ENCODE assay signal across 9 cellular contexts in genomic region chr17:28317965-28318758, GRCh38. TPM values are rescaled to one million over a fixed set of nuclear protein-coding genes. Genes with fewer than 3 reads are reported as not detected.
DNase-seq lines count a peak whose midpoint lies in the region; ATAC-seq, FAIRE-seq and TF ChIP-seq lines count a peak whose summit lies in the region.
"Had no signal": no experiment of that assay in that cellular context is flagged by ENCODE, and none has a peak within 500 bp of the region (broad histone marks: within the 10 kb centered on the region; RNA-seq: fewer than 3 reads in every experiment).

No MANE protein-coding gene starts in this region.

- H3K27ac ChIP-seq in WERI-Rb-1: peak overlapping the region; percentile 95
- H3K27ac ChIP-seq in right atrium auricular region: no peak overlapping the region
- H3K27ac ChIP-seq in spleen: peak overlapping the region in 4 of 8 donors; percentile 50 to 73 (median 68)

- ATAC-seq in HG03064 (IDR thresholded peaks at IDR 0.05; ENCODE audit: low read depth, unreplicated experiment) (peak; percentile 6), HG02981 (IDR thresholded peaks at IDR 0.05; ENCODE audit: unreplicated experiment) (no peak)

- H3K4me3 ChIP-seq in WERI-Rb-1 (ENCODE audit: low read depth, low read length): peak overlapping the region; percentile 99
- H3K4me3 ChIP-seq in right atrium auricular region: peak overlapping the region; percentile 55 to 64
- H3K4me3 ChIP-seq in spleen: peak overlapping the region; percentile 64 to 89 (median 74)

- H3K4me1 ChIP-seq in right atrium auricular region (peaks cover 0 to 18% of the 10 kb centered on the region in 2 donors), spleen (peaks cover 11 to 27% (median 21%) of the 10 kb centered on the region in 6 donors)

- H3K27me3 ChIP-seq in WERI-Rb-1 (ENCODE audit: insufficient read depth, low read depth, severe bottlenecking): no peaks in the 10 kb centered on the region
- H3K27me3 ChIP-seq in right atrium auricular region: no peaks in the 10 kb centered on the region
- peaks cover 0 to 4% (median 0%) of the 10 kb centered on the region in 7 donors for H3K27me3 ChIP-seq in spleen (replicated peaks in 1 of 7)

- peaks cover 12% of the 10 kb centered on the region for H3K27me3 Mint-ChIP-seq in T-helper 1 cell treated with Interleukin-12 subunit alpha and Interleukin-12 subunit beta and Interleukin-4 antibody, amounts not matched to agents 30 μg/mL and 1 μg/mL, for 36 hours (ENCODE audit: low read depth)

- peak overlapping the region; percentile 93 for H3K4me3 Mint-ChIP-seq in T-helper 1 cell treated with Interleukin-12 subunit alpha and Interleukin-12 subunit beta and Interleukin-4 antibody, amounts not matched to agents 30 μg/mL and 1 μg/mL, for 36 hours

- 11 to 17% (median 16%) methylated on average over 39 to 40 of the region's 40 CpGs for WGBS in spleen, 5 donors

- no peak for FAIRE-seq in frontal cortex (lab: Jason Lieb, UNC)
- FAIRE-seq: colon had no signal

- intact Hi-C loops in spleen (cut with DNase I; ENCODE audit: low total_unique reads): no loop called here

- peaks cover 3% of the 10 kb centered on the region for H3K36me3 Mint-ChIP-seq in T-helper 1 cell treated with Interleukin-12 subunit alpha and Interleukin-12 subunit beta and Interleukin-4 antibody, amounts not matched to agents 30 μg/mL and 1 μg/mL, for 36 hours (ENCODE audit: low read depth)

- no peaks in the 10 kb centered on the region for H3K9me3 Mint-ChIP-seq in T-helper 1 cell treated with Interleukin-12 subunit alpha and Interleukin-12 subunit beta and Interleukin-4 antibody, amounts not matched to agents 30 μg/mL and 1 μg/mL, for 36 hours

- peaks cover 33% of the 10 kb centered on the region for H3K4me1 Mint-ChIP-seq in T-helper 1 cell treated with Interleukin-12 subunit alpha and Interleukin-12 subunit beta and Interleukin-4 antibody, amounts not matched to agents 30 μg/mL and 1 μg/mL, for 36 hours (ENCODE audit: low read depth)

- H3K9me3 ChIP-seq in WERI-Rb-1 (ENCODE audit: severe bottlenecking): no peaks in the 10 kb centered on the region
- H3K9me3 ChIP-seq in right atrium auricular region: no peaks in the 10 kb centered on the region
- no peaks in the 10 kb centered on the region for H3K9me3 ChIP-seq in spleen

- TF ChIP-seq POLR2A in spleen (IDR thresholded peaks at IDR 0.05): no peak

- no peak for TF ChIP-seq CTCF in WERI-Rb-1 (IDR thresholded peaks at IDR 0.05; ENCODE audit: low read depth, low read length)
- TF ChIP-seq CTCF in right atrium auricular region (IDR thresholded peaks at IDR 0.05): no peak
- no peak for TF ChIP-seq CTCF in spleen (IDR thresholded peaks at IDR 0.05 in 8 of 11, conservative IDR thresholded peaks at IDR 0.05 in 3 of 11)

- H3K27ac Mint-ChIP-seq in T-helper 1 cell treated with Interleukin-12 subunit alpha and Interleukin-12 subunit beta and Interleukin-4 antibody, amounts not matched to agents 30 μg/mL and 1 μg/mL, for 36 hours: peak overlapping the region; percentile 93

- H3K36me3 ChIP-seq in WERI-Rb-1 (peaks cover 34% of the 10 kb centered on the region), right atrium auricular region (no peaks in the 10 kb centered on the region), spleen (no peaks in the 10 kb centered on the region)

- DNase-seq in T-helper 1 cell: no peak
- DNase-seq in WERI-Rb-1: no peak
- no peak for DNase-seq in right atrium auricular region (ENCODE audit: low spot score)
- DNase-seq in spleen: peak; percentile 85
- no peak for DNase-seq in frontal cortex (ENCODE audit: low spot score in 2 of 2)

RNA-seq across cellular contexts. Expression of gene TMEM97, which starts 0.8 kb away (rescaled TPM):
- 1 to 10 TPM; 3.2 to 3.4 TPM for total RNA-seq in right atrium auricular region
- 1 to 10 TPM; 3.1 to 7.3 (median 5.8) TPM for total RNA-seq in spleen
- polyA plus RNA-seq in spleen: 1 to 10 TPM; 1.5 to 3.2 (median 2.0) TPM
- total RNA-seq in frontal cortex: 50.1 TPM

RNA-seq across cellular contexts. Expression of gene IFT20, which starts 17.1 kb away (rescaled TPM):
- 10 to 100 TPM; 15.6 to 19.6 TPM for total RNA-seq in right atrium auricular region
- total RNA-seq in spleen: 10 to 100 TPM; 28.4 to 52.2 (median 31.1) TPM
- polyA plus RNA-seq in spleen: 10 to 100 TPM; 46.8 to 52.8 (median 52.1) TPM
- 31.0 TPM for total RNA-seq in frontal cortex

RNA-seq across cellular contexts. Expression of gene TNFAIP1, which starts 17.4 kb away (rescaled TPM):
- total RNA-seq in right atrium auricular region: 10 to 100 TPM; 28.1 to 47.6 TPM
- total RNA-seq in spleen: 100 to 1,000 TPM in 4 of 7 donors, 10 to 100 TPM in 3; 83.8 to 154 (median 108) TPM
- 10 to 100 TPM; 15.2 to 34.2 (median 16.3) TPM for polyA plus RNA-seq in spleen
- total RNA-seq in frontal cortex: 28.5 TPM

RNA-seq across cellular contexts. Expression of gene POLDIP2, which starts 39.2 kb away (rescaled TPM):
- total RNA-seq in right atrium auricular region (100 to 1,000 TPM in 1 of 2 donors, 10 to 100 TPM in 1; 98.9 to 108 TPM), spleen (10 to 100 TPM; 45.6 to 62.6 (median 49.0) TPM), frontal cortex (42.0 TPM)
- 10 to 100 TPM; 27.8 to 47.1 (median 38.7) TPM for polyA plus RNA-seq in spleen

RNA-seq across cellular contexts. Expression of gene SEBOX, which starts 46.8 kb away (rescaled TPM):
- total RNA-seq in right atrium auricular region (not detected), spleen (not detected), frontal cortex (not detected)
- not detected for polyA plus RNA-seq in spleen
